Comparison of ENCODE assay signal across 27 cellular contexts in the genomic region with DNA sequence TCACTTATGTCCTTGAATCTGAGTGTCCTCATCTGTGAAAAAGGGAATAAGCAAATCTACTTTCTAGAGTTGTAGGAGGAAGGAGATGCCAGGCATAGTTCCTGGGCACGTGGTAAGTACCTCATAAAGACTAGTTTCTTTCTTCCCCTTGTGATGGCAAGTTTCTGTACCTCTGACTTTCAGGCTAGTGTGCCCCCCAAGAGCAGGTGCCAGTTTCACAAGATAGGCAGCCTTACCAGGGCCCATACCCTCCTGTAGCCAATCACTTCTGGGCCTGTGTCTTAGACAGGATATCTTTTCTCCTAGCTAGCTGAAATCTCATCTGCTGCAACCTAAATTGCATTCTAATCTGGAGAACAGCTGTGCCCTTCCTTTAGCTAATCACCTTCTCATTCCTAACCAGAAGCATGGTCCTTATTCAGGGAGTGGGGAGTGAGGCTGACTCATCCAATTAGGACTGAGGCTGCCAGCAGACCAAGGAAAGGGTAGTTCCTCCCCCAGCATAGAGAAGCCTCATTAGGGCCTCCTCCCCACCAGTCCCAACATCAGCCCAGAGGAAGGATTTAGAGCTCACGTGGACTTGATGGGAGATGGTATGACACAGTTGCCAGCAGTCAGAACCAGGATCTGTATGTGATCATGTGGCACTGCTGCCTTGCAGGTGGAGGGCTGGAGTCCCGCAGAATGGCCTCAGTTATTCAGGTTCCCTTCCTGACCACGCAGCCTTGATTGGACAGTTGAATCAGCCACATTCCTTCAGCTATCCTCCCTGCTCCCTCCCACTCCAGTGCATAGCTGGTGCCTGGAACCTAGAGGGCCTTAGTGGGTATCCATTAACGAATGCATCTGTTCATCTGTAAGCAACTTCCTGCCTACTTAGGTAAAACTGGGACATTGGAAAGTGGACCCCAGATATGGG. TPM values are rescaled to one million over a fixed set of nuclear protein-coding genes. Genes with fewer than 3 reads are reported as not detected.
DNase-seq lines count a peak whose midpoint lies in the region; ATAC-seq, FAIRE-seq and TF ChIP-seq lines count a peak whose summit lies in the region.
"Had no signal": no experiment of that assay in that cellular context is flagged by ENCODE, and none has a peak within 500 bp of the region (broad histone marks: within the 10 kb centered on the region; RNA-seq: fewer than 3 reads in every experiment).

No MANE protein-coding gene starts in this region.

- ATAC-seq in HG03521 (IDR thresholded peaks at IDR 0.05; ENCODE audit: unreplicated experiment) = no peak
- ATAC-seq in GM21529 (IDR thresholded peaks at IDR 0.05; ENCODE audit: unreplicated experiment) = no peak
- ATAC-seq: activated CD8-positive, alpha-beta T cell treated with anti-CD3 and anti-CD28 coated beads, Interleukin-2, amount 10 ng/mL, durations not matched to agents 7 days and 5 days; activated naive CD8-positive, alpha-beta T cell treated with anti-CD3 and anti-CD28 coated beads, Interleukin-2, amount 50 U/mL, for 24 hours; activated T-cell treated with anti-CD3 and anti-CD28 coated beads, Interleukin-2, amount 50 U/mL, for 72 hours; CD8-positive, alpha-beta T cell; GM12878; left lung; stimulated activated effector memory CD8-positive, alpha-beta T cell treated with anti-CD3 and anti-CD28 coated beads, Interleukin-12 subunit alpha, Interleukin-12 subunit beta, amount 100 ng/mL, for 72 hours had no signal

- no peak for TF ChIP-seq CTCF in Peyer's patch (IDR thresholded peaks at IDR 0.05)

- FAIRE-seq in frontal cortex (lab: Jason Lieb, UNC) = no peak
- FAIRE-seq: A204.1, G401.6, GM12878, RCC 7860 had no signal

- DNase-seq in NCI-H2227 (lab: John Stamatoyannopoulos, UW; ENCODE audit: unreplicated experiment) (peak; percentile 28), NCI-H2227 treated with DMSO at 0.1 percent for 48 hours (lab: John Stamatoyannopoulos, UW) (no peak), Peyer's patch (peak in 2 of 3 donors; percentile 29 to 37), islet precursor cell (peak; percentile 93), frontal cortex (ENCODE audit: low spot score in 2 of 2) (no peak)
- no peak for DNase-seq in activated CD4-positive, alpha-beta T cell treated with anti-CD3 and anti-CD28 coated beads for 1 hour
- DNase-seq: activated CD8-positive, alpha-beta T cell treated with anti-CD3 and anti-CD28 coated beads, Interleukin-2, amount 10 ng/mL, durations not matched to agents 7 days and 5 days; activated naive CD8-positive, alpha-beta T cell treated with anti-CD3 and anti-CD28 coated beads, Interleukin-2, amount 50 U/mL, for 24 hours; activated T-cell treated with anti-CD3 and anti-CD28 coated beads, Interleukin-2, amount 50 U/mL, for 72 hours; CD8-positive, alpha-beta T cell; central memory CD4-positive, alpha-beta T cell; effector CD4-positive, alpha-beta T cell; left lung; NCI-H187 treated with DMSO at 0.1 percent for 48 hours; NCI-H526; tibial artery had no signal

- H3K36me3 ChIP-seq in Peyer's patch = no peaks in the 10 kb centered on the region
- H3K36me3 ChIP-seq: HAP-1, left lung, tibial artery had no signal

- peak overlapping the region in 1 of 4 donors; percentile 38 for H3K27ac ChIP-seq in Peyer's patch
- H3K27ac ChIP-seq: left lung, parathyroid adenoma, tibial artery, VCaP had no signal

- peaks cover 0 to 11% of the 10 kb centered on the region in 2 donors for H3K27me3 ChIP-seq in Peyer's patch

- peaks cover 0 to 8% (median 6%) of the 10 kb centered on the region in 4 donors for H3K4me1 ChIP-seq in Peyer's patch

- no peaks in the 10 kb centered on the region for H3K9me3 ChIP-seq in Peyer's patch
- H3K9me3 ChIP-seq: HAP-1, left lung, tibial artery had no signal

- no peak for TF ChIP-seq POLR2A in Peyer's patch (IDR thresholded peaks at IDR 0.05)

- no peak overlapping the region for H3K4me3 ChIP-seq in Peyer's patch
- H3K4me3 ChIP-seq: GM12878, HAP-1, left lung, tibial artery had no signal

RNA-seq across cellular contexts. Expression of gene KLHDC8A, which starts 7.9 kb away (rescaled TPM):
- total RNA-seq in Peyer's patch (not detected), frontal cortex (16.7 TPM)
- total RNA-seq: activated CD8-positive, alpha-beta T cell treated with anti-CD3 and anti-CD28 coated beads, Interleukin-2, amount 10 ng/mL, durations not matched to agents 7 days and 5 days; activated T-cell treated with anti-CD3 and anti-CD28 coated beads, Interleukin-2, amount 50 U/mL, for 72 hours; CD8-positive, alpha-beta T cell; GM12878; M059J had no signal

RNA-seq across cellular contexts. Expression of gene NUAK2, which starts 27.3 kb away (rescaled TPM):
- total RNA-seq in Peyer's patch = 10 to 100 TPM; 22.0 to 40.0 (median 30.9) TPM
- total RNA-seq in frontal cortex = 0.41 TPM

Comparison
In these comparisons a context has a peak if more than half of its experiments do, and no peak if none do; other contexts are left out.
1. DNase-seq: peak in NCI-H2227 (single experiment), Peyer's patch (2 of 3) and islet precursor cell (single experiment); none in NCI-H2227 treated with DMSO at 0.1 percent for 48 hours (single experiment), frontal cortex (0 of 2) and activated CD4-positive, alpha-beta T cell treated with anti-CD3 and anti-CD28 coated beads for 1 hour (single experiment).
2. RNA of gene KLHDC8A, which starts 7.9 kb away (total RNA-seq): 16.7 TPM in frontal cortex (single experiment); not detected in Peyer's patch; every median in the first group is over 10 times any median in the second.
3. RNA of gene NUAK2, which starts 27.3 kb away (total RNA-seq): 22.0 to 40.0 TPM in Peyer's patch; 0.41 TPM in frontal cortex (single experiment); every median in the first group is over 10 times any median in the second.